Comparison of ENCODE assay signal across 8 cellular contexts in genomic region chr2:31333527-31334183, GRCh38.
A peak's percentile ranks its signal among the peaks of the same experiment; 100 is the strongest.
DNase-seq lines count a peak whose midpoint lies in the region; ATAC-seq and TF ChIP-seq lines count a peak whose summit lies in the region.

No MANE protein-coding gene starts in this region.

- peak; percentile 65 to 80 for ATAC-seq in right cardiac atrium

- no peak for DNase-seq in GM06990 (ENCODE audit: extremely low read depth, insufficient read length)
- DNase-seq in NCI-H1092 treated with DMSO at 0.1 percent for 48 hours (lab: John Stamatoyannopoulos, UW), result peak; percentile 36
- peak; percentile 76 for DNase-seq in SW480 (ENCODE audit: low spot score)
- DNase-seq in amniotic epithelial cell (ENCODE audit: low read depth), result peak; percentile 75
- DNase-seq in right cardiac atrium, result peak; percentile 68 to 89 (median 82)
- DNase-seq in sigmoid colon, result peak; percentile 79
- no peak for DNase-seq in OCI-M2 (lab: John Stamatoyannopoulos, UW; ENCODE audit: unreplicated experiment)

- H3K4me3 ChIP-seq in GM06990 (replicated peaks; ENCODE audit: low read depth, low read length), result no peak overlapping the region
- H3K4me3 ChIP-seq in HEK293 (ENCODE audit: low read depth, low read length), result no peak overlapping the region
- no peak overlapping the region for H3K4me3 ChIP-seq in right cardiac atrium (ENCODE audit: low read length)
- H3K4me3 ChIP-seq in sigmoid colon, result no peak overlapping the region

- H3K4me1 ChIP-seq in HEK293 (ENCODE audit: control insufficient read depth, insufficient read depth, low read length) (peaks cover 16% of the 10 kb centered on the region), right cardiac atrium (ENCODE audit: control insufficient read depth, insufficient read depth, low read length) (no peaks in the 10 kb centered on the region), sigmoid colon (peaks cover 0 to 8% (median 0%) of the 10 kb centered on the region in 4 donors)

- CTCF ChIA-PET in HEK293 (lab: Yijun Ruan, JAX), result interaction anchor here (0.6 to 7.5 kb wide), 58 partner anchors 9 to 1296 kb away, joined by 3 to 114 read pairs (median 4); partner anchors contain the start of gene EHD3

- TF ChIP-seq POLR2A in sigmoid colon (IDR thresholded peaks at IDR 0.05), result no peak

- 13% methylated on average over 8 of the region's 8 CpGs for WGBS in right cardiac atrium
- 14 to 16% methylated on average over 8 of the region's 8 CpGs for WGBS in sigmoid colon, 2 donors

- peak; percentile 97 for TF ChIP-seq CTCF in GM06990 (IDR thresholded peaks at IDR 0.05; ENCODE audit: insufficient read depth, low read length, poor library complexity, severe bottlenecking)
- TF ChIP-seq CTCF in HEK293 (tag by site-specific recombination; IDR thresholded peaks at IDR 0.05), result peak; percentile 71; the same call in 1 of the 2 replicates
- TF ChIP-seq CTCF in sigmoid colon (IDR thresholded peaks at IDR 0.05), result peak; percentile 50 to 93 (median 86)

- H3K27ac ChIP-seq in HEK293 (ENCODE audit: extremely low read depth, low read depth, low read length), result peak overlapping the region; percentile 7; the same call in 1 of the 2 replicates
- H3K27ac ChIP-seq in right cardiac atrium (ENCODE audit: low read length), result no peak overlapping the region
- H3K27ac ChIP-seq in sigmoid colon, result no peak overlapping the region

- H3K36me3 ChIP-seq in GM06990 (ENCODE audit: control insufficient read depth, insufficient read depth, low read length) (no peaks in the 10 kb centered on the region), HEK293 (ENCODE audit: control insufficient read depth in 2 of 2, insufficient read depth in 1 of 2, low read length in 2 of 2) (no peaks in the 10 kb centered on the region), sigmoid colon (no peaks in the 10 kb centered on the region)

- TF ChIP-seq EP300 in sigmoid colon (IDR thresholded peaks at IDR 0.05), result no peak

- H3K9me3 ChIP-seq in HEK293 (ENCODE audit: control insufficient read depth, insufficient read depth, low read depth, low read length), result no peaks in the 10 kb centered on the region
- H3K9me3 ChIP-seq in right cardiac atrium (ENCODE audit: control insufficient read depth, low read length), result no peaks in the 10 kb centered on the region
- no peaks in the 10 kb centered on the region for H3K9me3 ChIP-seq in sigmoid colon

- POLR2A ChIA-PET in HEK293 (lab: Yijun Ruan, JAX), result interaction anchor here (0.5 kb wide), 1 partner anchor 14 kb away, joined by 3 read pairs; no protein-coding TSS in a partner anchor

- H3K27me3 ChIP-seq in GM06990 (replicated peaks; ENCODE audit: control insufficient read depth, insufficient read depth, low read length), result no peaks in the 10 kb centered on the region; the same call in 1 of the 2 replicates
- no peaks in the 10 kb centered on the region for H3K27me3 ChIP-seq in right cardiac atrium (ENCODE audit: control insufficient read depth, insufficient read depth)
- H3K27me3 ChIP-seq in sigmoid colon, result peaks cover 0 to 5% (median 0%) of the 10 kb centered on the region in 3 donors

- intact Hi-C loops in right cardiac atrium (cut with DNase I) (loop anchor here (2.0 to 10.0 kb wide), 6 partner anchors 106 to 621 kb away; no protein-coding TSS in a partner anchor), sigmoid colon (cut with DNase I) (loop anchor here (1.0 to 5.0 kb wide), 3 partner anchors 101 to 619 kb away; no protein-coding TSS in a partner anchor)

TF ChIP-seq in HEK293, 187 proteins besides CTCF, POLR2A, EP300 and RAD21:
- TF ChIP-seq ZNF521 (tag by site-specific recombination; IDR thresholded peaks at IDR 0.05), result no peak
- TF ChIP-seq ZNF792 (tag by site-specific recombination; IDR thresholded peaks at IDR 0.05), result no peak
- no peak for TF ChIP-seq ZSCAN16 (tag by site-specific recombination; IDR thresholded peaks at IDR 0.05)
- no peak for TF ChIP-seq ZNF639 (tag by site-specific recombination; IDR thresholded peaks at IDR 0.05)
- TF ChIP-seq ZNF580 (tag by site-specific recombination; IDR thresholded peaks at IDR 0.05), result no peak
- TF ChIP-seq ZNF2 (tag by site-specific recombination; IDR thresholded peaks at IDR 0.05), result 0 out of 2 replicates have a peak, but pooled peaks have one; percentile 34
- TF ChIP-seq, protein P1, sequence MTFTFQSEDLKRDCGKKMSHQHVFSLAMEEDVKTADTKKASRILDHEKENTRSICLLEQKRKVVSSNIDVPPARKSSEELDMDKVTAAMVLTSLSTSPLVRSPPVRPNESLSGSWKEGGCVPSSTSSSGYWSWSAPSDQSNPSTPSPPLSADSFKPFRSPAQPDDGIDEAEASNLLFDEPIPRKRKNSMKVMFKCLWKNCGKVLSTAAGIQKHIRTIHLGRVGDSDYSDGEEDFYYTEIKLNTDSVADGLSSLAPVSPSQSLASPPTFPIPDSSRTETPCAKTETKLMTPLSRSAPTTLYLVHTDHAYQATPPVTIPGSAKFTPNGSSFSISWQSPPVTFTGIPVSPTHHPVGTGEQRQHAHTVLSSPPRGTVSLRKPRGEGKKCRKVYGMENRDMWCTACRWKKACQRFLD (tag by site-specific recombination; IDR thresholded peaks at IDR 0.05), result no peak
- 0 out of 2 replicates have a peak, but pooled peaks have one; percentile 16 for TF ChIP-seq ZNF660 (tag by site-specific recombination; IDR thresholded peaks at IDR 0.05)
- no peak for TF ChIP-seq ZFP3 (tag by site-specific recombination; IDR thresholded peaks at IDR 0.05; ENCODE audit: low read depth)
- no peak for TF ChIP-seq ZNF133 (tag by site-specific recombination; IDR thresholded peaks at IDR 0.05)
- TF ChIP-seq SCRT2 (tag by site-specific recombination; IDR thresholded peaks at IDR 0.05), result 0 out of 2 replicates have a peak, but pooled peaks have one; percentile 21
- TF ChIP-seq ZNF654 (tag by site-specific recombination; IDR thresholded peaks at IDR 0.05; ENCODE audit: low read depth), result peak; percentile 84
- TF ChIP-seq ZNF175 (tag by site-specific recombination; IDR thresholded peaks at IDR 0.05), result no peak

Comparison
In these comparisons a context has a peak if more than half of its experiments do, and no peak if none do; other contexts are left out.
1. DNase-seq: peak in NCI-H1092 treated with DMSO at 0.1 percent for 48 hours (single experiment), SW480 (single experiment), amniotic epithelial cell (single experiment), right cardiac atrium (3 of 3) and sigmoid colon (single experiment); none in GM06990 (single experiment) and OCI-M2 (single experiment).
2. Peak in every context shown above with its lines, with median percentiles within 50 percentile points of each other: CTCF ChIP-seq.